20 cellular contexts compared by ENCODE assay signal in genomic region chr6:156789081-156789943, GRCh38. TPM values are rescaled to one million over a fixed set of nuclear protein-coding genes. Genes with fewer than 3 reads are reported as not detected.
A peak's percentile ranks its signal among the peaks of the same experiment; 100 is the strongest.
DNase-seq lines count a peak whose midpoint lies in the region; ATAC-seq and TF ChIP-seq lines count a peak whose summit lies in the region.
"Had no signal": no experiment of that assay in that cellular context is flagged by ENCODE, and none has a peak within 500 bp of the region (broad histone marks: within the 10 kb centered on the region; RNA-seq: fewer than 3 reads in every experiment).

No MANE protein-coding gene starts in this region.

- peaks cover 86% of the 10 kb centered on the region for H3K4me1 Mint-ChIP-seq in activated CD8-positive, alpha-beta T cell treated with anti-CD3 and anti-CD28 coated beads for 36 hours (ENCODE audit: low read depth)
- H3K4me1 Mint-ChIP-seq in activated CD8-positive, alpha-beta T cell treated with anti-CD3 and anti-CD28 coated beads, Interleukin-2, amount 10 ng/mL, durations not matched to agents 7 days and 5 days (ENCODE audit: low read depth): peaks cover 33% of the 10 kb centered on the region
- peaks cover 79 to 84% of the 10 kb centered on the region in 2 experiments for H3K4me1 Mint-ChIP-seq in H9
- H3K4me1 Mint-ChIP-seq in activated B cell treated with CpG ODN at 0.5 μM for 24 hours: peaks cover 99% of the 10 kb centered on the region
- H3K4me1 Mint-ChIP-seq in neural crest cell: peaks cover 62% of the 10 kb centered on the region
- peaks cover 57% of the 10 kb centered on the region for H3K4me1 Mint-ChIP-seq in activated CD4-positive, alpha-beta T cell treated with anti-CD3 and anti-CD28 coated beads, Interleukin-2, amount 10 ng/mL, durations not matched to agents 7 days and 5 days

- ATAC-seq in activated CD8-positive, alpha-beta T cell treated with anti-CD3 and anti-CD28 coated beads for 36 hours: no peak
- no peak for ATAC-seq in activated CD8-positive, alpha-beta T cell treated with anti-CD3 and anti-CD28 coated beads, Interleukin-2, amount 10 ng/mL, durations not matched to agents 7 days and 5 days
- ATAC-seq in activated B cell treated with CpG ODN at 0.5 μM for 24 hours (ENCODE audit: low read depth): no peak

- no peak overlapping the region for H3T11ph ChIP-seq in H9 (ENCODE audit: low read length)

- H3K27me3 ChIP-seq in H9 (ENCODE audit: insufficient read depth, low read length): no peaks in the 10 kb centered on the region
- H3K27me3 ChIP-seq: spleen had no signal

- no peaks in the 10 kb centered on the region for H3K27me3 Mint-ChIP-seq in activated CD8-positive, alpha-beta T cell treated with anti-CD3 and anti-CD28 coated beads for 36 hours
- no peaks in the 10 kb centered on the region for H3K27me3 Mint-ChIP-seq in activated CD8-positive, alpha-beta T cell treated with anti-CD3 and anti-CD28 coated beads, Interleukin-2, amount 10 ng/mL, durations not matched to agents 7 days and 5 days (ENCODE audit: low read depth)
- H3K27me3 Mint-ChIP-seq in H9 (ENCODE audit: low read depth) (no peaks in the 10 kb centered on the region), activated B cell treated with CpG ODN at 0.5 μM for 24 hours (no peaks in the 10 kb centered on the region), neural crest cell (ENCODE audit: low read depth) (no peaks in the 10 kb centered on the region)
- no peaks in the 10 kb centered on the region for H3K27me3 Mint-ChIP-seq in activated CD4-positive, alpha-beta T cell treated with anti-CD3 and anti-CD28 coated beads, Interleukin-2, amount 10 ng/mL, durations not matched to agents 7 days and 5 days

- no peak overlapping the region for H3K4ac ChIP-seq in H9 (ENCODE audit: low read depth, low read length)

- H3K9me3 ChIP-seq in H9 (ENCODE audit: control insufficient read depth, low read depth, low read length): no peaks in the 10 kb centered on the region
- H3K9me3 ChIP-seq: spleen had no signal

- no peak overlapping the region for H4K5ac ChIP-seq in H9 (ENCODE audit: insufficient read length, low read depth, low read length)

- no peak overlapping the region for H3K9ac ChIP-seq in H9 (ENCODE audit: extremely low read depth, insufficient read length, low read length)

- H2BK15ac ChIP-seq in H9 (ENCODE audit: low read depth, low read length): no peak overlapping the region

- DNase-seq in activated CD8-positive, alpha-beta T cell treated with anti-CD3 and anti-CD28 coated beads for 36 hours: no peak
- DNase-seq in activated CD8-positive, alpha-beta T cell treated with anti-CD3 and anti-CD28 coated beads, Interleukin-2, amount 10 ng/mL, durations not matched to agents 7 days and 5 days: no peak
- no peak for DNase-seq in H9
- DNase-seq in activated B cell treated with CpG ODN at 0.5 μM for 24 hours: no peak
- DNase-seq in neural crest cell (ENCODE audit: low read depth, low spot score): no peak
- no peak for DNase-seq in dedifferentiated amniotic fluid mesenchymal stem cell (ENCODE audit: extremely low spot score)
- no peak for DNase-seq in activated CD4-positive, alpha-beta T cell treated with anti-CD3 and anti-CD28 coated beads, Interleukin-2, amount 10 ng/mL, durations not matched to agents 7 days and 5 days
- DNase-seq in KG1 (lab: John Stamatoyannopoulos, UW): no peak
- DNase-seq: 8988T; activated CD4-positive, alpha-beta T cell treated with anti-CD3 and anti-CD28 coated beads for 48 hours; activated naive CD4-positive, alpha-beta T cell treated with anti-CD3 and anti-CD28 coated beads, Interleukin-2, amount 50 U/mL, for 16 hours; C1 segment of cervical spinal cord; DMS53; H7; hippocampal formation; mesendoderm; NCI-H1436; NCI-H2171 treated with DMSO at 0.1 percent for 48 hours; NCI-H774; spleen had no signal

- POLR2A ChIA-PET in activated CD8-positive, alpha-beta T cell treated with anti-CD3 and anti-CD28 coated beads for 36 hours (lab: Charles Lee): interaction anchor here (1.0 to 3.7 kb wide), 2 partner anchors 10 to 30 kb away, joined by 3 to 15 read pairs; no protein-coding TSS in a partner anchor
- POLR2A ChIA-PET in activated CD8-positive, alpha-beta T cell treated with anti-CD3 and anti-CD28 coated beads, Interleukin-2, amount 10 ng/mL, durations not matched to agents 7 days and 5 days (lab: Charles Lee): no interaction called here
- POLR2A ChIA-PET in activated B cell treated with CpG ODN at 0.5 μM for 24 hours (lab: Charles Lee): interaction anchor here (0.6 to 2.6 kb wide), 6 partner anchors 10 to 204 kb away, joined by 3 to 9 read pairs (median 4); partner anchors contain the start of gene ARID1B
- POLR2A ChIA-PET in activated CD4-positive, alpha-beta T cell treated with anti-CD3 and anti-CD28 coated beads, Interleukin-2, amount 10 ng/mL, durations not matched to agents 7 days and 5 days (lab: Charles Lee): no interaction called here

- H3K27ac ChIP-seq in H9 (ENCODE audit: insufficient read length, low read depth, low read length): no peak overlapping the region
- H3K27ac ChIP-seq: spleen had no signal

- H2AFZ ChIP-seq in H9 (ENCODE audit: low read length): no peak overlapping the region

- no peak overlapping the region for H4K91ac ChIP-seq in H9 (ENCODE audit: insufficient read length, low read depth, low read length)

- WGBS in H9 (ENCODE audit: extremely low coverage, insufficient read length, low lambda C conversion rate): no CpG with 5 or more reads among the region's 7 CpGs

- no peak for TF ChIP-seq CTCF in activated CD8-positive, alpha-beta T cell treated with anti-CD3 and anti-CD28 coated beads for 36 hours (IDR thresholded peaks at IDR 0.05)
- TF ChIP-seq CTCF in H9 (conservative IDR thresholded peaks at IDR 0.05) (no peak), activated B cell treated with CpG ODN at 0.5 μM for 24 hours (IDR thresholded peaks at IDR 0.05) (no peak), neural crest cell (conservative IDR thresholded peaks at IDR 0.05) (no peak)

- H3K4me3 Mint-ChIP-seq in activated CD8-positive, alpha-beta T cell treated with anti-CD3 and anti-CD28 coated beads for 36 hours: no peak overlapping the region
- H3K4me3 Mint-ChIP-seq in activated CD8-positive, alpha-beta T cell treated with anti-CD3 and anti-CD28 coated beads, Interleukin-2, amount 10 ng/mL, durations not matched to agents 7 days and 5 days: no peak overlapping the region
- H3K4me3 Mint-ChIP-seq in H9 (no peak overlapping the region; a peak in 1 of 5 replicates), activated B cell treated with CpG ODN at 0.5 μM for 24 hours (no peak overlapping the region), neural crest cell (peak overlapping the region; percentile 33)
- no peak overlapping the region for H3K4me3 Mint-ChIP-seq in activated CD4-positive, alpha-beta T cell treated with anti-CD3 and anti-CD28 coated beads, Interleukin-2, amount 10 ng/mL, durations not matched to agents 7 days and 5 days

- H4K8ac ChIP-seq in H9 (replicated peaks; ENCODE audit: insufficient read length, low read depth, low read length): no peak overlapping the region

- H3K56ac ChIP-seq in H9 (ENCODE audit: insufficient read length, low read depth, low read length): no peak overlapping the region

- H3K79me1 ChIP-seq in H9 (ENCODE audit: insufficient read depth, low read depth, low read length, poor library complexity, severe bottlenecking): no peaks in the 10 kb centered on the region

- intact Hi-C loops in activated CD8-positive, alpha-beta T cell treated with anti-CD3 and anti-CD28 coated beads for 36 hours (cut with micrococcal nuclease): loop anchor here (10.0 kb wide), 1 partner anchor 95 kb away; no protein-coding TSS in a partner anchor
- intact Hi-C loops in activated B cell treated with CpG ODN at 0.5 μM for 24 hours (cut with micrococcal nuclease): loop anchor here (10.0 kb wide), 1 partner anchor 395 kb away; no protein-coding TSS in a partner anchor

- H3K4me2 ChIP-seq in H9 (ENCODE audit: insufficient read depth, insufficient read length, low read length): no peak overlapping the region

- no peak overlapping the region for H3K23ac ChIP-seq in H9 (ENCODE audit: insufficient read length, low read depth, low read length)

- H3K14ac ChIP-seq in H9 (ENCODE audit: insufficient read depth, low read length): no peak overlapping the region

- H3K18ac ChIP-seq in H9 (ENCODE audit: insufficient read length, low read depth, low read length): no peak overlapping the region

- H3K9me3 Mint-ChIP-seq in activated CD8-positive, alpha-beta T cell treated with anti-CD3 and anti-CD28 coated beads for 36 hours: no peaks in the 10 kb centered on the region
- no peaks in the 10 kb centered on the region for H3K9me3 Mint-ChIP-seq in activated CD8-positive, alpha-beta T cell treated with anti-CD3 and anti-CD28 coated beads, Interleukin-2, amount 10 ng/mL, durations not matched to agents 7 days and 5 days (ENCODE audit: insufficient read depth)
- H3K9me3 Mint-ChIP-seq in H9 (no peaks in the 10 kb centered on the region), activated B cell treated with CpG ODN at 0.5 μM for 24 hours (no peaks in the 10 kb centered on the region), neural crest cell (no peaks in the 10 kb centered on the region)
- no peaks in the 10 kb centered on the region for H3K9me3 Mint-ChIP-seq in activated CD4-positive, alpha-beta T cell treated with anti-CD3 and anti-CD28 coated beads, Interleukin-2, amount 10 ng/mL, durations not matched to agents 7 days and 5 days

- H3K27ac Mint-ChIP-seq in activated CD8-positive, alpha-beta T cell treated with anti-CD3 and anti-CD28 coated beads for 36 hours: peak overlapping the region; percentile 7
- H3K27ac Mint-ChIP-seq in activated CD8-positive, alpha-beta T cell treated with anti-CD3 and anti-CD28 coated beads, Interleukin-2, amount 10 ng/mL, durations not matched to agents 7 days and 5 days: no peak overlapping the region
- H3K27ac Mint-ChIP-seq in H9: peak overlapping the region; percentile 7 to 31 (median 19); a peak in 4 of 7 replicates
- peak overlapping the region; percentile 27 for H3K27ac Mint-ChIP-seq in activated B cell treated with CpG ODN at 0.5 μM for 24 hours
- H3K27ac Mint-ChIP-seq in neural crest cell (ENCODE audit: unreplicated experiment): no peak overlapping the region
- no peak overlapping the region for H3K27ac Mint-ChIP-seq in activated CD4-positive, alpha-beta T cell treated with anti-CD3 and anti-CD28 coated beads, Interleukin-2, amount 10 ng/mL, durations not matched to agents 7 days and 5 days

- peaks cover 13% of the 10 kb centered on the region for H3K36me3 Mint-ChIP-seq in activated CD8-positive, alpha-beta T cell treated with anti-CD3 and anti-CD28 coated beads for 36 hours (ENCODE audit: low read depth)
- H3K36me3 Mint-ChIP-seq in activated CD8-positive, alpha-beta T cell treated with anti-CD3 and anti-CD28 coated beads, Interleukin-2, amount 10 ng/mL, durations not matched to agents 7 days and 5 days (ENCODE audit: low read depth): peaks cover 11% of the 10 kb centered on the region
- H3K36me3 Mint-ChIP-seq in H9 (ENCODE audit: insufficient read depth in 1 of 3, low read depth in 3 of 3) (peaks cover 3 to 11% (median 10%) of the 10 kb centered on the region in 3 experiments; a peak in 6 of 7 replicates), activated B cell treated with CpG ODN at 0.5 μM for 24 hours (ENCODE audit: low read depth) (peaks cover 22% of the 10 kb centered on the region), neural crest cell (ENCODE audit: low read depth) (no peaks in the 10 kb centered on the region)
- H3K36me3 Mint-ChIP-seq in activated CD4-positive, alpha-beta T cell treated with anti-CD3 and anti-CD28 coated beads, Interleukin-2, amount 10 ng/mL, durations not matched to agents 7 days and 5 days (ENCODE audit: low read depth): peaks cover 13% of the 10 kb centered on the region

- H2BK5ac ChIP-seq in H9 (ENCODE audit: insufficient read length, low read length): no peak overlapping the region

- no peak overlapping the region for H2BK20ac ChIP-seq in H9 (ENCODE audit: low read depth, low read length, poor library complexity, severe bottlenecking)

- no peaks in the 10 kb centered on the region for H4K20me1 ChIP-seq in H9 (ENCODE audit: control insufficient read depth, insufficient read depth, insufficient read length)

- CTCF ChIA-PET in activated CD8-positive, alpha-beta T cell treated with anti-CD3 and anti-CD28 coated beads for 36 hours (lab: Charles Lee): interaction anchor here (0.5 to 0.9 kb wide), 2 partner anchors 9 to 601 kb away, joined by 3 to 4 read pairs; no protein-coding TSS in a partner anchor
- CTCF ChIA-PET in activated CD8-positive, alpha-beta T cell treated with anti-CD3 and anti-CD28 coated beads, Interleukin-2, amount 10 ng/mL, durations not matched to agents 7 days and 5 days (lab: Charles Lee): interaction anchor here (0.9 kb wide), 1 partner anchor 8 kb away, joined by 3 read pairs; no protein-coding TSS in a partner anchor
- CTCF ChIA-PET in activated B cell treated with CpG ODN at 0.5 μM for 24 hours (lab: Charles Lee): no interaction called here
- CTCF ChIA-PET in activated CD4-positive, alpha-beta T cell treated with anti-CD3 and anti-CD28 coated beads, Interleukin-2, amount 10 ng/mL, durations not matched to agents 7 days and 5 days (lab: Charles Lee): no interaction called here

- no peak overlapping the region for H2BK120ac ChIP-seq in H9 (ENCODE audit: low read depth, low read length, poor library complexity, severe bottlenecking)

- H3K79me2 ChIP-seq in H9 (ENCODE audit: insufficient read depth, low read length): peaks cover 57% of the 10 kb centered on the region; the same call in 1 of the 2 replicates

- no peak overlapping the region for H2AK5ac ChIP-seq in H9 (ENCODE audit: insufficient read length, low read length)

- H3K23me2 ChIP-seq in H9 (ENCODE audit: insufficient read length, low read depth, low read length, poor library complexity, severe bottlenecking): peaks cover 2% of the 10 kb centered on the region

- H3K4me1 ChIP-seq in H9 (ENCODE audit: insufficient read depth, low read length): peaks cover 17% of the 10 kb centered on the region

- H2BK12ac ChIP-seq in H9 (ENCODE audit: insufficient read length, low read depth, low read length): no peak overlapping the region

RNA-seq across cellular contexts. Expression of gene ARID1B, which starts 12.1 kb away (rescaled TPM):
- total RNA-seq in activated CD8-positive, alpha-beta T cell treated with anti-CD3 and anti-CD28 coated beads for 36 hours: 10 to 100 TPM; 36.9 to 38.9 TPM
- total RNA-seq in activated CD8-positive, alpha-beta T cell treated with anti-CD3 and anti-CD28 coated beads, Interleukin-2, amount 10 ng/mL, durations not matched to agents 7 days and 5 days: 10 to 100 TPM; 60.9 to 62.4 TPM
- total RNA-seq in H9 (2021): 86.2 and 88.2 TPM in 2 replicates
- total RNA-seq in activated B cell treated with CpG ODN at 0.5 μM for 24 hours: 194 and 248 TPM in 2 replicates
- total RNA-seq in neural crest cell: 101 and 102 TPM in 2 replicates
- 10 to 100 TPM; 76.8 to 89.6 TPM for total RNA-seq in activated CD4-positive, alpha-beta T cell treated with anti-CD3 and anti-CD28 coated beads, Interleukin-2, amount 10 ng/mL, durations not matched to agents 7 days and 5 days

Comparison
In these comparisons a context has a peak if more than half of its experiments do, and no peak if none do; other contexts are left out.
1. H3K27ac Mint-ChIP-seq: peak in activated CD8-positive, alpha-beta T cell treated with anti-CD3 and anti-CD28 coated beads for 36 hours (single experiment), H9 (3 of 3) and activated B cell treated with CpG ODN at 0.5 μM for 24 hours (single experiment); none in activated CD8-positive, alpha-beta T cell treated with anti-CD3 and anti-CD28 coated beads, Interleukin-2, amount 10 ng/mL, durations not matched to agents 7 days and 5 days (single experiment), neural crest cell (single experiment) and activated CD4-positive, alpha-beta T cell treated with anti-CD3 and anti-CD28 coated beads, Interleukin-2, amount 10 ng/mL, durations not matched to agents 7 days and 5 days (single experiment).
2. POLR2A ChIA-PET loops: an anchor here in activated CD8-positive, alpha-beta T cell treated with anti-CD3 and anti-CD28 coated beads for 36 hours (1.0 to 3.7 kb wide) and activated B cell treated with CpG ODN at 0.5 μM for 24 hours (0.6 to 2.6 kb wide); none called in activated CD8-positive, alpha-beta T cell treated with anti-CD3 and anti-CD28 coated beads, Interleukin-2, amount 10 ng/mL, durations not matched to agents 7 days and 5 days and activated CD4-positive, alpha-beta T cell treated with anti-CD3 and anti-CD28 coated beads, Interleukin-2, amount 10 ng/mL, durations not matched to agents 7 days and 5 days.
3. CTCF ChIA-PET loops: an anchor here in activated CD8-positive, alpha-beta T cell treated with anti-CD3 and anti-CD28 coated beads for 36 hours (0.5 to 0.9 kb wide) and activated CD8-positive, alpha-beta T cell treated with anti-CD3 and anti-CD28 coated beads, Interleukin-2, amount 10 ng/mL, durations not matched to agents 7 days and 5 days (0.9 kb wide); none called in activated B cell treated with CpG ODN at 0.5 μM for 24 hours and activated CD4-positive, alpha-beta T cell treated with anti-CD3 and anti-CD28 coated beads, Interleukin-2, amount 10 ng/mL, durations not matched to agents 7 days and 5 days.